Comparison of ENCODE assay signal across 10 cellular contexts in the genomic region with DNA sequence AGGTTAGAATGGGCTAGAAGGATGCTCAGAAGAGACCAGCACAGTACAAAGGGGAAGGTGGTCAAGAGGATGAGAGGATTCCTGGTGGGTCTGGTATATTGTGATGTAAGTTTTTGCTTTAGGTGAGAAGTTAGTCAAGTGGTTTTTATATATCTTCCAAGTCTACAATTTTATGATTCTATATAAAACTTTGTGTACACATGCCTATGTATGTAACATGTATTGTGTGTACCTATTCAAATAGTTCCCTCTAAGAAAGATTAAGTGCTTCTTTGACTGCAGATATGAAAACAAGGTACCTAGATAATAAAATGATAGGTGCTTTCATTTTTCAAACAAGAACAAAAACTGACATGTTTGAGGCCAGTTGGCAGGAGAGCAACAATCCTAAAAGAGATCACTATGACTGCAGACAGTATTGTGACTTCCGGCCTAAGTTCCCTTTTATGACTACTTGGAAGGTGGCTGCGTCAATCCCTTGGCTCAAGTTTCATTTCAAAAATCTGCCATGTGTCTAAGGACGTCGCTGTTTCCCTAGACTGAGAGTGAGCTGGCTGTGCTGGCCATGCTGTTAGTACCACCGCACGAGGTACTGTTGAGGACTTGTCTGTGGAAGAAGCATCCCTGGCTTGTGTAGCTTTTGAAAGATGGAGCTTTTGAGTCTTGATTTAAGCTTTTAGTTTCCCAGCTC.
DNase-seq lines count a peak whose midpoint lies in the region; ATAC-seq, FAIRE-seq and TF ChIP-seq lines count a peak whose summit lies in the region.
"Had no signal": no experiment of that assay in that cellular context is flagged by ENCODE, and none has a peak within 500 bp of the region (broad histone marks: within the 10 kb centered on the region; RNA-seq: fewer than 3 reads in every experiment).

No MANE protein-coding gene starts in this region.

- H3K4me3 ChIP-seq in hepatocyte, result no peak overlapping the region
- H3K4me3 ChIP-seq: SK-N-MC had no signal

- CTCF ChIA-PET in activated CD8-positive, alpha-beta memory T cell treated with anti-CD3 and anti-CD28 coated beads, Interleukin-2, amount 10 ng/mL, durations not matched to agents 7 days and 5 days (lab: Charles Lee), result interaction anchor here (0.9 kb wide), 1 partner anchor 42 kb away, joined by 3 read pairs; no protein-coding TSS in a partner anchor
- CTCF ChIA-PET in activated CD8-positive, alpha-beta T cell treated with anti-CD3 and anti-CD28 coated beads, Interleukin-2, amount 10 ng/mL, durations not matched to agents 7 days and 5 days (lab: Charles Lee), result interaction anchor here (0.9 kb wide), 1 partner anchor 17 kb away, joined by 3 read pairs; no protein-coding TSS in a partner anchor
- CTCF ChIA-PET in MCF 10A (lab: Yijun Ruan, JAX), result interaction anchor here (1.2 to 1.5 kb wide), 2 partner anchors 8 to 17 kb away, joined by 3 to 5 read pairs; no protein-coding TSS in a partner anchor

- POLR2A ChIA-PET in activated CD8-positive, alpha-beta T cell treated with anti-CD3 and anti-CD28 coated beads, Interleukin-2, amount 10 ng/mL, durations not matched to agents 7 days and 5 days (lab: Charles Lee), result no interaction called here
- POLR2A ChIA-PET in MCF 10A (lab: Yijun Ruan, JAX), result no interaction called here

- H2AFZ ChIP-seq in hepatocyte, result no peak overlapping the region

- no peaks in the 10 kb centered on the region for H3K4me1 ChIP-seq in hepatocyte (ENCODE audit: insufficient read depth)

- peak; percentile 77 for ATAC-seq in activated CD8-positive, alpha-beta memory T cell treated with anti-CD3 and anti-CD28 coated beads, Interleukin-2, amount 10 ng/mL, durations not matched to agents 7 days and 5 days
- ATAC-seq in HG03135 (IDR thresholded peaks at IDR 0.05; ENCODE audit: unreplicated experiment), result peak; percentile 95
- ATAC-seq in activated CD8-positive, alpha-beta T cell treated with anti-CD3 and anti-CD28 coated beads, Interleukin-2, amount 10 ng/mL, durations not matched to agents 7 days and 5 days, result peak; percentile 33
- peak; percentile 44 to 72 (median 65) for ATAC-seq in natural killer cell

- H3K4me1 Mint-ChIP-seq in activated CD8-positive, alpha-beta memory T cell treated with anti-CD3 and anti-CD28 coated beads, Interleukin-2, amount 10 ng/mL, durations not matched to agents 7 days and 5 days, result peaks cover 11% of the 10 kb centered on the region
- peaks cover 10% of the 10 kb centered on the region for H3K4me1 Mint-ChIP-seq in activated CD8-positive, alpha-beta T cell treated with anti-CD3 and anti-CD28 coated beads, Interleukin-2, amount 10 ng/mL, durations not matched to agents 7 days and 5 days (ENCODE audit: low read depth)
- H3K4me1 Mint-ChIP-seq in natural killer cell (peaks cover 0 to 10% of the 10 kb centered on the region in 2 donors), MCF 10A (ENCODE audit: insufficient read depth, unreplicated experiment) (no peaks in the 10 kb centered on the region)
- H3K4me1 Mint-ChIP-seq: CD4-positive, CD25-positive, alpha-beta regulatory T cell had no signal

- DNase-seq in activated CD8-positive, alpha-beta memory T cell treated with anti-CD3 and anti-CD28 coated beads, Interleukin-2, amount 10 ng/mL, durations not matched to agents 7 days and 5 days, result peak; percentile 45
- DNase-seq in activated CD8-positive, alpha-beta memory T cell treated with anti-CD3 and anti-CD28 coated beads, Interleukin-2, amount 50 U/mL, for 4 hours, result no peak
- DNase-seq in activated CD8-positive, alpha-beta T cell treated with anti-CD3 and anti-CD28 coated beads, Interleukin-2, amount 10 ng/mL, durations not matched to agents 7 days and 5 days, result no peak
- DNase-seq in natural killer cell, result no peak
- no peak for DNase-seq in frontal cortex (ENCODE audit: low spot score in 2 of 2)
- no peak for DNase-seq in hepatocyte (ENCODE audit: low spot score)
- no peak for DNase-seq in MCF 10A (ENCODE audit: unreplicated experiment)

- H3K9me3 ChIP-seq in hepatocyte (ENCODE audit: low read depth), result no peaks in the 10 kb centered on the region

- H3K79me2 ChIP-seq in hepatocyte, result no peaks in the 10 kb centered on the region

- H3K36me3 Mint-ChIP-seq in activated CD8-positive, alpha-beta memory T cell treated with anti-CD3 and anti-CD28 coated beads, Interleukin-2, amount 10 ng/mL, durations not matched to agents 7 days and 5 days, result no peaks in the 10 kb centered on the region
- no peaks in the 10 kb centered on the region for H3K36me3 Mint-ChIP-seq in activated CD8-positive, alpha-beta T cell treated with anti-CD3 and anti-CD28 coated beads, Interleukin-2, amount 10 ng/mL, durations not matched to agents 7 days and 5 days (ENCODE audit: low read depth)
- H3K36me3 Mint-ChIP-seq in natural killer cell (no peaks in the 10 kb centered on the region), MCF 10A (ENCODE audit: insufficient read depth, unreplicated experiment) (peaks cover 24% of the 10 kb centered on the region)
- H3K36me3 Mint-ChIP-seq: CD4-positive, CD25-positive, alpha-beta regulatory T cell had no signal

- 71% methylated on average over 6 of the region's 6 CpGs for WGBS in hepatocyte (ENCODE audit: low lambda C conversion rate, missing lambda C conversion rate)

- no peaks in the 10 kb centered on the region for H3K27me3 Mint-ChIP-seq in activated CD8-positive, alpha-beta memory T cell treated with anti-CD3 and anti-CD28 coated beads, Interleukin-2, amount 10 ng/mL, durations not matched to agents 7 days and 5 days
- no peaks in the 10 kb centered on the region for H3K27me3 Mint-ChIP-seq in activated CD8-positive, alpha-beta T cell treated with anti-CD3 and anti-CD28 coated beads, Interleukin-2, amount 10 ng/mL, durations not matched to agents 7 days and 5 days (ENCODE audit: low read depth)
- H3K27me3 Mint-ChIP-seq in natural killer cell (ENCODE audit: low read depth in 2 of 2) (no peaks in the 10 kb centered on the region), MCF 10A (ENCODE audit: insufficient read depth, unreplicated experiment) (no peaks in the 10 kb centered on the region)

- TF ChIP-seq CTCF in natural killer cell (IDR thresholded peaks at IDR 0.05), result no peak
- no peak for TF ChIP-seq CTCF in hepatocyte (IDR thresholded peaks at IDR 0.05; ENCODE audit: poor library complexity)
- TF ChIP-seq CTCF in MCF 10A (IDR thresholded peaks at IDR 0.05; ENCODE audit: unreplicated experiment), result no peak

- FAIRE-seq in frontal cortex (lab: Jason Lieb, UNC), result no peak

- intact Hi-C loops in natural killer cell (cut with micrococcal nuclease), result no loop called here
- intact Hi-C loops in MCF 10A (cut with micrococcal nuclease), result no loop called here

- no TSS peak for BruUV-seq in MCF 10A (replicated peaks; lab: Mats Ljungman, UMichigan)

- no peaks in the 10 kb centered on the region for H3K27me3 ChIP-seq in hepatocyte

- no peaks in the 10 kb centered on the region for H3K9me3 Mint-ChIP-seq in activated CD8-positive, alpha-beta memory T cell treated with anti-CD3 and anti-CD28 coated beads, Interleukin-2, amount 10 ng/mL, durations not matched to agents 7 days and 5 days (ENCODE audit: low read depth)
- no peaks in the 10 kb centered on the region for H3K9me3 Mint-ChIP-seq in activated CD8-positive, alpha-beta T cell treated with anti-CD3 and anti-CD28 coated beads, Interleukin-2, amount 10 ng/mL, durations not matched to agents 7 days and 5 days (ENCODE audit: insufficient read depth)
- H3K9me3 Mint-ChIP-seq in natural killer cell (no peaks in the 10 kb centered on the region), MCF 10A (ENCODE audit: unreplicated experiment) (no peaks in the 10 kb centered on the region)

- no peak overlapping the region for H3K27ac ChIP-seq in hepatocyte
- H3K27ac ChIP-seq: SK-N-MC had no signal

- H3K4me3 Mint-ChIP-seq in activated CD8-positive, alpha-beta memory T cell treated with anti-CD3 and anti-CD28 coated beads, Interleukin-2, amount 10 ng/mL, durations not matched to agents 7 days and 5 days, result no peak overlapping the region
- H3K4me3 Mint-ChIP-seq in activated CD8-positive, alpha-beta T cell treated with anti-CD3 and anti-CD28 coated beads, Interleukin-2, amount 10 ng/mL, durations not matched to agents 7 days and 5 days, result no peak overlapping the region
- H3K4me3 Mint-ChIP-seq in natural killer cell, result no peak overlapping the region
- H3K4me3 Mint-ChIP-seq in MCF 10A (ENCODE audit: unreplicated experiment), result no peak overlapping the region
- H3K4me3 Mint-ChIP-seq: CD4-positive, CD25-positive, alpha-beta regulatory T cell had no signal

- no peaks in the 10 kb centered on the region for H3K36me3 ChIP-seq in hepatocyte (replicated peaks; ENCODE audit: insufficient read depth, low read depth)

- H3K27ac Mint-ChIP-seq in activated CD8-positive, alpha-beta memory T cell treated with anti-CD3 and anti-CD28 coated beads, Interleukin-2, amount 10 ng/mL, durations not matched to agents 7 days and 5 days, result no peak overlapping the region
- H3K27ac Mint-ChIP-seq in activated CD8-positive, alpha-beta T cell treated with anti-CD3 and anti-CD28 coated beads, Interleukin-2, amount 10 ng/mL, durations not matched to agents 7 days and 5 days, result no peak overlapping the region
- H3K27ac Mint-ChIP-seq in natural killer cell, result peak overlapping the region in 1 of 2 donors; percentile 50
- H3K27ac Mint-ChIP-seq in MCF 10A (ENCODE audit: low read depth, unreplicated experiment), result no peak overlapping the region
- H3K27ac Mint-ChIP-seq: CD4-positive, CD25-positive, alpha-beta regulatory T cell had no signal

- no peaks in the 10 kb centered on the region for H4K20me1 ChIP-seq in hepatocyte (ENCODE audit: insufficient read depth, poor library complexity, severe bottlenecking)

- H3K4me2 ChIP-seq in hepatocyte, result no peak overlapping the region

- no peaks in the 10 kb centered on the region for H3K9me2 ChIP-seq in hepatocyte (replicated peaks; ENCODE audit: insufficient read depth)

Comparison
In these comparisons a context has a peak if more than half of its experiments do, and no peak if none do; other contexts are left out.
1. ATAC-seq: peak in every context shown above with its lines; median percentile 95 in HG03135; 77 in activated CD8-positive, alpha-beta memory T cell treated with anti-CD3 and anti-CD28 coated beads, Interleukin-2, amount 10 ng/mL, durations not matched to agents 7 days and 5 days; 65 in natural killer cell; 33 in activated CD8-positive, alpha-beta T cell treated with anti-CD3 and anti-CD28 coated beads, Interleukin-2, amount 10 ng/mL, durations not matched to agents 7 days and 5 days.